In genomic region chr16:85652431-85653221, GRCh38 we compare ENCODE assay signal across 1 cellular context.
TF ChIP-seq lines count a peak whose summit lies in the region.

No MANE protein-coding gene starts in this region.

TF ChIP-seq in K562, 482 proteins besides CTCF, POLR2A, EP300 and RAD21 (continued from another document and continues in another):
- TF ChIP-seq SMAD4 (CRISPR knock-in tag; conservative IDR thresholded peaks at IDR 0.05) = 0 out of 2 replicates have a peak, but pooled peaks have one; percentile 17
- no peak for TF ChIP-seq TSHZ1 (CRISPR knock-in tag; IDR thresholded peaks at IDR 0.05)
- TF ChIP-seq ZBTB40 (IDR thresholded peaks at IDR 0.05) = no peak
- no peak for TF ChIP-seq ZBTB40 (CRISPR knock-in tag; IDR thresholded peaks at IDR 0.05)
- peak; percentile 95 for TF ChIP-seq ZNF263 (CRISPR knock-in tag; IDR thresholded peaks at IDR 0.05; ENCODE audit: borderline replicate concordance)
- TF ChIP-seq MGA (IDR thresholded peaks at IDR 0.05) = no peak
- no peak for TF ChIP-seq NFE2L1 (tag; IDR thresholded peaks at IDR 0.05; ENCODE audit: borderline replicate concordance, low read depth)
- TF ChIP-seq PCBP2 (IDR thresholded peaks at IDR 0.05; ENCODE audit: low read depth, low read length, poor library complexity, severe bottlenecking) = no peak
- no peak for TF ChIP-seq ZMIZ1 (IDR thresholded peaks at IDR 0.05; ENCODE audit: low read depth in 2 of 2, low read length in 2 of 2)
